ENCODE assay signal across 16 cellular contexts in genomic region chr13:73948848-73949529, GRCh38.
DNase-seq lines count a peak whose midpoint lies in the region; ATAC-seq and TF ChIP-seq lines count a peak whose summit lies in the region.
"Had no signal": no experiment of that assay in that cellular context is flagged by ENCODE, and none has a peak within 500 bp of the region (broad histone marks: within the 10 kb centered on the region; RNA-seq: fewer than 3 reads in every experiment).

No MANE protein-coding gene starts in this region.

- POLR2A ChIA-PET in naive thymus-derived CD8-positive, alpha-beta T cell (lab: Charles Lee) = no interaction called here

- H3K4me1 Mint-ChIP-seq in naive thymus-derived CD8-positive, alpha-beta T cell = peaks cover 34 to 85% (median 77%) of the 10 kb centered on the region in 4 donors
- H3K4me1 Mint-ChIP-seq in chondrocyte (ENCODE audit: low read depth) = peaks cover 30% of the 10 kb centered on the region

- TF ChIP-seq CTCF in chondrocyte (IDR thresholded peaks at IDR 0.05) = no peak

- no peak overlapping the region for H3K4me3 Mint-ChIP-seq in naive thymus-derived CD8-positive, alpha-beta T cell
- no peak overlapping the region for H3K4me3 Mint-ChIP-seq in chondrocyte (ENCODE audit: unreplicated experiment)
- H3K4me3 Mint-ChIP-seq: dendritic cell treated with granulocyte-macrophage colony-stimulating factor and Interleukin-4, amounts not matched to agents 40 ng/mL and 50 ng/mL, for 4 days had no signal

- H3K9me3 Mint-ChIP-seq in naive thymus-derived CD8-positive, alpha-beta T cell = no peaks in the 10 kb centered on the region
- H3K9me3 Mint-ChIP-seq in chondrocyte (ENCODE audit: low read depth) = no peaks in the 10 kb centered on the region
- H3K9me3 Mint-ChIP-seq: dendritic cell treated with granulocyte-macrophage colony-stimulating factor and Interleukin-4, amounts not matched to agents 40 ng/mL and 50 ng/mL, for 4 days had no signal

- peak; percentile 21 for DNase-seq in myocyte (ENCODE audit: low read depth)
- DNase-seq in naive thymus-derived CD8-positive, alpha-beta T cell = no peak
- no peak for DNase-seq in NCI-H1930 (lab: John Stamatoyannopoulos, UW)
- no peak for DNase-seq in activated gamma-delta T cell (lab: John Stamatoyannopoulos, UW)
- no peak for DNase-seq in chondrocyte (ENCODE audit: low spot score)
- DNase-seq: aorta, lower lobe of right lung, NCI-H146, nucleus accumbens, spleen had no signal

- H3K27me3 Mint-ChIP-seq in naive thymus-derived CD8-positive, alpha-beta T cell = no peaks in the 10 kb centered on the region
- no peaks in the 10 kb centered on the region for H3K27me3 Mint-ChIP-seq in chondrocyte (ENCODE audit: low read depth)
- H3K27me3 Mint-ChIP-seq: dendritic cell treated with granulocyte-macrophage colony-stimulating factor and Interleukin-4, amounts not matched to agents 40 ng/mL and 50 ng/mL, for 4 days had no signal

- peak overlapping the region in 5 of 10 donors; percentile 2 to 71 (median 11) for H3K27ac Mint-ChIP-seq in naive thymus-derived CD8-positive, alpha-beta T cell
- no peak overlapping the region for H3K27ac Mint-ChIP-seq in chondrocyte (ENCODE audit: unreplicated experiment)
- H3K27ac Mint-ChIP-seq: dendritic cell treated with granulocyte-macrophage colony-stimulating factor and Interleukin-4, amounts not matched to agents 40 ng/mL and 50 ng/mL, for 4 days had no signal

- peaks cover 0 to 17% (median 6%) of the 10 kb centered on the region in 3 donors for H3K36me3 Mint-ChIP-seq in naive thymus-derived CD8-positive, alpha-beta T cell
- peaks cover 2% of the 10 kb centered on the region for H3K36me3 Mint-ChIP-seq in chondrocyte (ENCODE audit: low read depth)

- ATAC-seq in GM18520 (IDR thresholded peaks at IDR 0.05; ENCODE audit: unreplicated experiment) = peak; percentile 30
- ATAC-seq in GM21360 (IDR thresholded peaks at IDR 0.05; ENCODE audit: unreplicated experiment) = peak; percentile 56
- peak; percentile 45 for ATAC-seq in HG03342 (IDR thresholded peaks at IDR 0.05; ENCODE audit: unreplicated experiment)
- no peak for ATAC-seq in naive thymus-derived CD8-positive, alpha-beta T cell
- ATAC-seq: K562, lower lobe of right lung, Right ventricle myocardium inferior had no signal

Comparison
In these comparisons a context has a peak if more than half of its experiments do, and no peak if none do; other contexts are left out.
1. ATAC-seq: peak in GM18520 (single experiment), GM21360 (single experiment) and HG03342 (single experiment); none in naive thymus-derived CD8-positive, alpha-beta T cell (0 of 2).